ENCODE assay signal across 24 cellular contexts in the genomic region with DNA sequence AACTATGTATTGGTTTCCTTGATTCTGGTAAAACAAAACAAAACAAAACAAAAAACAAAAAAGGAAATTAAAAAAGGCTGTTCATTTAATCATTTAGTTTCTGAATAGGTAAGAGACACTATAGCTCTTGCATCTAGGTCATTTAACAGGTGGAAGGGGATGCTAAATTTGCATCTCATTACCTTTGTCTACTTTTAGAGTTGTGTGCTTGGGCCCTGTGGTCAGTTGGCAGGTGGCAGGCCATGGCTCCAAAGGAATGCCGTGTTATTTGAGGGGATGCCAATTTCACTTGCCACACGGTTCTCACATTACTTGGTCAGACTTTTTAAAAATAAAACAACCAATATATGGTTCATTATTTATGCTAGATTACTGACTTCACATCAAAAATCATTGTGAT. TPM values are rescaled to one million over a fixed set of nuclear protein-coding genes. Genes with fewer than 3 reads are reported as not detected.
"Had no signal": no experiment of that assay in that cellular context is flagged by ENCODE, and none has a peak within 500 bp of the region (broad histone marks: within the 10 kb centered on the region; RNA-seq: fewer than 3 reads in every experiment).

No MANE protein-coding gene starts in this region.

- H3K27ac ChIP-seq: coronary artery, epithelial cell of prostate, esophagus squamous epithelium, gastrocnemius medialis, heart right ventricle, left lung, lower lobe of right lung had no signal

- H3K27me3 ChIP-seq: dorsolateral prefrontal cortex, esophagus squamous epithelium, gastrocnemius medialis, left lung had no signal

- H3K36me3 ChIP-seq: esophagus squamous epithelium, gastrocnemius medialis, heart right ventricle, left lung, lower lobe of right lung had no signal

- H3K4me3 ChIP-seq: coronary artery, dorsolateral prefrontal cortex, esophagus squamous epithelium, gastrocnemius medialis, heart right ventricle, left lung, lower lobe of right lung, mucosa of descending colon had no signal

- FAIRE-seq: colon, islet of Langerhans, keratinocyte had no signal

- DNase-seq: dermis blood vessel endothelial cell; effector CD4-positive, alpha-beta T cell; effector memory CD4-positive, alpha-beta T cell; erythroblast; esophagus squamous epithelium; foreskin fibroblast; foreskin melanocyte; gastrocnemius medialis; glutamatergic neuron; heart right ventricle; hippocampal formation; left cardiac atrium; left lung; left ventricle myocardium superior; lower lobe of right lung; mesenchymal stem cell; mucosa of descending colon; naive thymus-derived CD4-positive, alpha-beta T cell had no signal

- H3K9me3 ChIP-seq: esophagus squamous epithelium, gastrocnemius medialis, heart right ventricle, left lung, lower lobe of right lung, mucosa of descending colon had no signal

- H3K4me1 ChIP-seq: esophagus squamous epithelium, gastrocnemius medialis, heart right ventricle, left lung, lower lobe of right lung had no signal

RNA-seq across cellular contexts. Expression of gene GALNT13, which starts 9.2 kb away (rescaled TPM):
- polyA plus RNA-seq: keratinocyte; naive thymus-derived CD4-positive, alpha-beta T cell had no signal
